8 cellular contexts compared by ENCODE assay signal in genomic region chr14:99603965-99604765, GRCh38. TPM values are rescaled to one million over a fixed set of nuclear protein-coding genes. Genes with fewer than 3 reads are reported as not detected.
DNase-seq lines count a peak whose midpoint lies in the region; ATAC-seq, FAIRE-seq and TF ChIP-seq lines count a peak whose summit lies in the region.

TSS of gene CCDC85C (minus strand) at chr14:99604207. CDS start at chr14:99603959, 248 bp downstream.

- H3K9me3 Mint-ChIP-seq in T-helper 2 cell treated with Interferon-gamma antibody and Interleukin-4, amounts not matched to agents 5 μg/mL and 100 μg/mL, for 36 hours, result no peaks in the 10 kb centered on the region

- intact Hi-C loops in ascending aorta (cut with DNase I) (loop anchor here (1.0 to 10.0 kb wide), 4 partner anchors 123 to 943 kb away; partner anchors contain the start of genes CCNK, EML1 and WDR25), prostate gland (cut with DNase I) (loop anchor here (2.0 to 5.0 kb wide), 3 partner anchors 29 to 81 kb away; no protein-coding TSS in a partner anchor), upper lobe of right lung (cut with DNase I) (no loop called here)

- H3K4me3 Mint-ChIP-seq in T-helper 2 cell treated with Interferon-gamma antibody and Interleukin-4, amounts not matched to agents 5 μg/mL and 100 μg/mL, for 36 hours, result peak within 1 kb of the TSS; percentile 92

- H3K36me3 ChIP-seq in ascending aorta (no peaks in the 10 kb centered on the region), right atrium auricular region (no peaks in the 10 kb centered on the region), prostate gland (no peaks in the 10 kb centered on the region), upper lobe of right lung (no peaks in the 10 kb centered on the region)

- H3K27me3 ChIP-seq in ascending aorta (no peaks in the 10 kb centered on the region), right atrium auricular region (no peaks in the 10 kb centered on the region), prostate gland (replicated peaks; ENCODE audit: insufficient read depth) (no peaks in the 10 kb centered on the region), upper lobe of right lung (no peaks in the 10 kb centered on the region)

- H3K27me3 Mint-ChIP-seq in T-helper 2 cell treated with Interferon-gamma antibody and Interleukin-4, amounts not matched to agents 5 μg/mL and 100 μg/mL, for 36 hours (ENCODE audit: low read depth), result peaks cover 12% of the 10 kb centered on the region

- H3K4me1 ChIP-seq in ascending aorta, result peaks cover 4 to 8% of the 10 kb centered on the region in 2 donors
- peaks cover 2 to 54% of the 10 kb centered on the region in 2 donors for H3K4me1 ChIP-seq in right atrium auricular region
- H3K4me1 ChIP-seq in prostate gland (replicated peaks), result peaks cover 13% of the 10 kb centered on the region
- H3K4me1 ChIP-seq in upper lobe of right lung, result peaks cover 39% of the 10 kb centered on the region

- H3K9me3 ChIP-seq in ascending aorta (no peaks in the 10 kb centered on the region), right atrium auricular region (no peaks in the 10 kb centered on the region), prostate gland (no peaks in the 10 kb centered on the region), upper lobe of right lung (no peaks in the 10 kb centered on the region)

- FAIRE-seq in GM12891 (lab: Jason Lieb, UNC), result no peak

- no peak for TF ChIP-seq CTCF in ascending aorta (IDR thresholded peaks at IDR 0.05)
- TF ChIP-seq CTCF in right atrium auricular region (IDR thresholded peaks at IDR 0.05), result no peak
- TF ChIP-seq CTCF in prostate gland (IDR thresholded peaks at IDR 0.05), result peak in 1 of 4 experiments; percentile 2
- TF ChIP-seq CTCF in upper lobe of right lung (IDR thresholded peaks at IDR 0.05), result no peak

- under 1% methylated on average over 21 of the region's 125 CpGs for WGBS in prostate gland

- H3K27ac ChIP-seq in ascending aorta, result peak within 1 kb of the TSS; percentile 77 to 81
- H3K27ac ChIP-seq in right atrium auricular region, result peak within 1 kb of the TSS; percentile 83 to 89
- peak within 1 kb of the TSS; percentile 91 to 98 for H3K27ac ChIP-seq in prostate gland
- H3K27ac ChIP-seq in upper lobe of right lung, result peak within 1 kb of the TSS; percentile 82

- peak; percentile 95 for DNase-seq in GM12891 (ENCODE audit: insufficient read length, low spot score)
- peak; percentile 81 for DNase-seq in NCI-H146 treated with DMSO at 0.1 percent for 48 hours (lab: John Stamatoyannopoulos, UW; ENCODE audit: unreplicated experiment)
- DNase-seq in T-helper 2 cell treated with Interferon-gamma antibody and Interleukin-4, amounts not matched to agents 5 μg/mL and 100 μg/mL, for 36 hours (ENCODE audit: low spot score), result peak; percentile 94
- DNase-seq in ascending aorta (ENCODE audit: low spot score in 2 of 2), result peak; percentile 81 to 96
- DNase-seq in right atrium auricular region (ENCODE audit: low spot score), result peak; percentile 88
- peak; percentile 94 for DNase-seq in prostate gland (ENCODE audit: low spot score)
- peak; percentile 97 for DNase-seq in upper lobe of right lung

- ATAC-seq in HG02852 (IDR thresholded peaks at IDR 0.05; ENCODE audit: unreplicated experiment), result peak; percentile 86
- peak; percentile 96 for ATAC-seq in upper lobe of right lung

- TF ChIP-seq POLR2A in GM12891 (IDR thresholded peaks at IDR 0.05; ENCODE audit: low read depth, low read length) (no peak), prostate gland (IDR thresholded peaks at IDR 0.05) (peak; percentile 81)

- H3K27ac Mint-ChIP-seq in T-helper 2 cell treated with Interferon-gamma antibody and Interleukin-4, amounts not matched to agents 5 μg/mL and 100 μg/mL, for 36 hours, result peak within 1 kb of the TSS; percentile 91

- peaks cover 17% of the 10 kb centered on the region for H3K4me1 Mint-ChIP-seq in T-helper 2 cell treated with Interferon-gamma antibody and Interleukin-4, amounts not matched to agents 5 μg/mL and 100 μg/mL, for 36 hours (ENCODE audit: low read depth)

- no peaks in the 10 kb centered on the region for H3K36me3 Mint-ChIP-seq in T-helper 2 cell treated with Interferon-gamma antibody and Interleukin-4, amounts not matched to agents 5 μg/mL and 100 μg/mL, for 36 hours (ENCODE audit: low read depth)

- H3K4me3 ChIP-seq in ascending aorta (peak within 1 kb of the TSS; percentile 78 to 81), right atrium auricular region (peak within 1 kb of the TSS; percentile 63 to 84), prostate gland (peak within 1 kb of the TSS; percentile 63 to 74), upper lobe of right lung (peak within 1 kb of the TSS; percentile 73)

TF ChIP-seq in GM12891, 5 proteins besides CTCF, POLR2A, EP300 and RAD21:
- TF ChIP-seq SPI1 (IDR thresholded peaks at IDR 0.05; ENCODE audit: low read depth, low read length), result no peak
- no peak for TF ChIP-seq POU2F2 (IDR thresholded peaks at IDR 0.05; ENCODE audit: low read depth, low read length)
- no peak for TF ChIP-seq TAF1 (IDR thresholded peaks at IDR 0.05; ENCODE audit: low read depth, low read length)
- TF ChIP-seq PAX5 (IDR thresholded peaks at IDR 0.05; ENCODE audit: insufficient read depth, low read length, severe bottlenecking), result no peak
- TF ChIP-seq POLR2AphosphoS5 (IDR thresholded peaks at IDR 0.05; ENCODE audit: low read depth, low read length), result no peak

RNA-seq across cellular contexts. Expression of gene CCDC85C, which starts in this region (rescaled TPM):
- polyA plus RNA-seq in GM12891 (2012; ENCODE audit: low read depth, missing spikeins), result 0.82 TPM
- total RNA-seq in ascending aorta (0.64 TPM), right atrium auricular region (10 to 100 TPM; 17.1 to 17.7 TPM), prostate gland (10 to 100 TPM; 35.1 to 47.2 TPM), upper lobe of right lung (22.6 TPM)

Comparison
In these comparisons a context has a peak if more than half of its experiments do, and no peak if none do; other contexts are left out.
1. Peak in every context shown above with its lines: DNase-seq, ATAC-seq, H3K4me3 ChIP-seq and H3K27ac ChIP-seq.
2. RNA of gene CCDC85C (total RNA-seq): 35.1 to 47.2 TPM in prostate gland, 22.6 TPM in upper lobe of right lung (single experiment) and 17.1 to 17.7 TPM in right atrium auricular region; 0.64 TPM in ascending aorta (single experiment); every median in the first group is over 10 times any median in the second.
3. Peak in DNase-seq, H3K4me3 ChIP-seq and H3K27ac ChIP-seq in ascending aorta; RNA of the gene not detected or under 1 TPM.